8 cellular contexts compared by ENCODE assay signal in the genomic region with DNA sequence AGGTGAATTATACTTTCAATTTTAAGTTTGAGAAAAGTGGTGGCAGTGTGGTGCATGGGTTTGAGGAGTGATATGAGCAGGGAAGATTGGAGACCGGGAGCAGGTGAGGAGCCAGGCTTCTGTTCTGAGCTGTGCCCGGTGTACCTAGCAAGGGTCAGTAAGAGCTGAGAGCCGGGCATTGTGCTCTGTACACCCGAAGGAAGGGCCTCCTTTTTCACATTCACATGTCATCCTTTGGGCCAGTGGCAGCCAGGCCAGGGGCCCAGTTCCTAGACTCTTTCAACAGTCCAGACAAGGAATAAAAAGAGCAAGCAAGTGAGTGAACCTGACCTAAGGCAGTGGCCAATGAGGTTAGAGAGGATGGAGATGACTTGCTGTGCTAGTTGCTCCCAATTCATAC. TPM values are rescaled to one million over a fixed set of nuclear protein-coding genes. Genes with fewer than 3 reads are reported as not detected.
DNase-seq lines count a peak whose midpoint lies in the region; ATAC-seq and TF ChIP-seq lines count a peak whose summit lies in the region.

No MANE protein-coding gene starts in this region.

- no peaks in the 10 kb centered on the region for H4K20me1 ChIP-seq in BLaER1 treated with 17β-estradiol and CSF1 and Interleukin-3, amounts not matched to agents 10 nM and 100 nM

- DNase-seq in ascending aorta (ENCODE audit: low spot score in 2 of 2) (no peak), NCI-H345 treated with DMSO at 0.1 percent for 48 hours (lab: John Stamatoyannopoulos, UW; ENCODE audit: unreplicated experiment) (no peak)
- DNase-seq in stimulated activated CD8-positive, alpha-beta memory T cell treated with anti-CD3 and anti-CD28 coated beads, Interleukin-4, amount 100 ng/mL, for 48 hours = no peak

- H3K36me3 ChIP-seq in BLaER1 treated with 17β-estradiol and CSF1 and Interleukin-3, amounts not matched to agents 10 nM and 100 nM = no peaks in the 10 kb centered on the region
- H3K36me3 ChIP-seq in ascending aorta = no peaks in the 10 kb centered on the region
- no peaks in the 10 kb centered on the region for H3K36me3 ChIP-seq in neutrophil

- intact Hi-C loops in ascending aorta (cut with DNase I) = loop anchor here (5.0 kb wide), 1 partner anchor 39 kb away; no protein-coding TSS in a partner anchor

- peak overlapping the region in 10 of 11 experiments; percentile 43 to 84 (median 80); a peak in 19 of 22 replicates for H3K27ac ChIP-seq in BLaER1 treated with 17β-estradiol and CSF1 and Interleukin-3, amounts not matched to agents 10 nM and 100 nM
- H3K27ac ChIP-seq in ascending aorta (peak overlapping the region; percentile 66 to 78), neutrophil (peak overlapping the region; percentile 55)

- no peaks in the 10 kb centered on the region; a peak in 1 of 22 replicates for H3K9me3 ChIP-seq in BLaER1 treated with 17β-estradiol and CSF1 and Interleukin-3, amounts not matched to agents 10 nM and 100 nM (replicated peaks in 1 of 11)
- H3K9me3 ChIP-seq in ascending aorta (no peaks in the 10 kb centered on the region), neutrophil (no peaks in the 10 kb centered on the region)

- ATAC-seq in HG02852 (IDR thresholded peaks at IDR 0.05; ENCODE audit: unreplicated experiment) = peak; percentile 4
- ATAC-seq in HG03280 (IDR thresholded peaks at IDR 0.05; ENCODE audit: unreplicated experiment) = no peak
- ATAC-seq in GM18519 (IDR thresholded peaks at IDR 0.05; ENCODE audit: low FRiP score, unreplicated experiment) = no peak

- H3K4me3 ChIP-seq in BLaER1 treated with 17β-estradiol and CSF1 and Interleukin-3, amounts not matched to agents 10 nM and 100 nM = peak overlapping the region in 5 of 10 experiments; percentile 12 to 52 (median 45); a peak in 6 of 20 replicates
- H3K4me3 ChIP-seq in ascending aorta (peak overlapping the region in 1 of 2 donors; percentile 53), neutrophil (ENCODE audit: low read depth in 1 of 2, low read length in 1 of 2) (peak overlapping the region; percentile 38)

- peak overlapping the region in 9 of 11 experiments; percentile 59 to 72 (median 67); a peak in 18 of 22 replicates for H3K9ac ChIP-seq in BLaER1 treated with 17β-estradiol and CSF1 and Interleukin-3, amounts not matched to agents 10 nM and 100 nM

- H3K27me3 ChIP-seq in BLaER1 treated with 17β-estradiol and CSF1 and Interleukin-3, amounts not matched to agents 10 nM and 100 nM = no peaks in the 10 kb centered on the region
- no peaks in the 10 kb centered on the region for H3K27me3 ChIP-seq in ascending aorta
- no peaks in the 10 kb centered on the region for H3K27me3 ChIP-seq in neutrophil

- TF ChIP-seq CTCF in ascending aorta (IDR thresholded peaks at IDR 0.05) (no peak), neutrophil (IDR thresholded peaks at IDR 0.05) (no peak)

- peaks cover 15 to 44% (median 25%) of the 10 kb centered on the region in 10 experiments for H3K4me1 ChIP-seq in BLaER1 treated with 17β-estradiol and CSF1 and Interleukin-3, amounts not matched to agents 10 nM and 100 nM
- H3K4me1 ChIP-seq in ascending aorta = peaks cover 0 to 7% of the 10 kb centered on the region in 2 donors
- H3K4me1 ChIP-seq in neutrophil (ENCODE audit: control insufficient read depth in 1 of 2, insufficient read depth in 1 of 2, low read depth in 1 of 2, low read length in 1 of 2) = peaks cover 11 to 14% of the 10 kb centered on the region in 2 experiments

- peak overlapping the region; percentile 66 to 87 (median 72) for H3K4me2 ChIP-seq in BLaER1 treated with 17β-estradiol and CSF1 and Interleukin-3, amounts not matched to agents 10 nM and 100 nM

RNA-seq across cellular contexts. Expression of a gene that starts 5.1 kb away (rescaled TPM):
- 138 TPM for total RNA-seq in ascending aorta
